Comparison of ENCODE assay signal across 1 cellular context in genomic region chr5:81848368-81848767, GRCh38.
TF ChIP-seq lines count a peak whose summit lies in the region.

No MANE protein-coding gene starts in this region.

TF ChIP-seq in HepG2, 621 proteins besides CTCF, POLR2A, EP300 and RAD21 (continued from another document):
- TF ChIP-seq PRDM15 (CRISPR knock-in tag; IDR thresholded peaks at IDR 0.05), result peak; percentile 89
- TF ChIP-seq PATZ1 (CRISPR knock-in tag; IDR thresholded peaks at IDR 0.05), result no peak
